Comparison of ENCODE assay signal across 8 cellular contexts in the genomic region with DNA sequence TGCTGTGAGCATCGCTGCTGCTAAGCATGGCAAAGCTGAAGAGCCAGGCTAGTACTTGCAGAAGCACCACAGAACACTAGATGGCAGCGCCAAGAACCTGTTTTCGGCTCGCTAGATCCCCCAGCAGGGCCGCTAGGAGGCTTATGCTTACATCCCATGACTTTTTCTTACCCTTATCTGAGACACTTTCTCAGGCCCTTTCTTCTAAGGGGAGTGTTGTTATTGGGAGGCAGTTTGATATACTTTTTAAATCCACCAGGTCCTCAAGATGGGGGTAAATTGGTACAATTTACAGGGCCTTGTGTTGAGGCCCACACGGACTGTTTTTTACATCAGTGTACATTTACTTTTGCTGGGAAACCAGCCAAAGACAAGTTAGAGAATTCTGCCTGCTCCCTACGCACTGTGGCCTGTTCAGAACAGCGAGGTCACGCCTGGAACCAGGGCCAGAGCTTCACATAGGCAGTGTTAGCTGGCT. TPM values are rescaled to one million over a fixed set of nuclear protein-coding genes. Genes with fewer than 3 reads are reported as not detected.
A peak's percentile ranks its signal among the peaks of the same experiment; 100 is the strongest.
DNase-seq lines count a peak whose midpoint lies in the region; ATAC-seq, FAIRE-seq and TF ChIP-seq lines count a peak whose summit lies in the region.

No MANE protein-coding gene starts in this region.

- peak overlapping the region; percentile 37 for H3K9ac ChIP-seq in mesenchymal stem cell (ENCODE audit: low read length)

- no peak overlapping the region for H3K4me2 ChIP-seq in mesenchymal stem cell (ENCODE audit: low read length, poor library complexity, severe bottlenecking)

- H3K4me1 ChIP-seq in mesenchymal stem cell (ENCODE audit: control insufficient read depth, insufficient read depth, low read depth, low read length), result peaks cover 11% of the 10 kb centered on the region

- no peak overlapping the region for H4K91ac ChIP-seq in mesenchymal stem cell (ENCODE audit: low read length)

- DNase-seq in A172 (ENCODE audit: low spot score) (peak; percentile 77), GM12891 (ENCODE audit: insufficient read length, low spot score) (peak; percentile 43), NCI-H146 (lab: John Stamatoyannopoulos, UW) (peak; percentile 46), mesenchymal stem cell (peak; percentile 91)
- DNase-seq in activated CD4-positive, alpha-beta T cell treated with anti-CD3 and anti-CD28 coated beads for 48 hours, result peak; percentile 73
- peak; percentile 35 for DNase-seq in effector CD4-positive, alpha-beta T cell
- peak; percentile 17 for DNase-seq in stimulated activated CD8-positive, alpha-beta memory T cell treated with anti-CD3 and anti-CD28 coated beads, Interleukin-4, amount 100 ng/mL, for 24 hours (ENCODE audit: low read depth)

- H3K27ac ChIP-seq in mesenchymal stem cell (ENCODE audit: low read length, poor library complexity, severe bottlenecking), result peak overlapping the region; percentile 2

- peak; percentile 64 for FAIRE-seq in GM12891 (lab: Jason Lieb, UNC)

- H2BK15ac ChIP-seq in mesenchymal stem cell (ENCODE audit: low read depth, poor library complexity, severe bottlenecking), result peak overlapping the region; percentile 92

- H3K18ac ChIP-seq in mesenchymal stem cell (ENCODE audit: low read depth in 1 of 2, low read length in 2 of 2), result peak overlapping the region in 1 of 2 experiments; percentile 80

- peak overlapping the region; percentile 76 for H4K8ac ChIP-seq in mesenchymal stem cell (ENCODE audit: low read length)

- no peak for TF ChIP-seq POLR2A in GM12891 (IDR thresholded peaks at IDR 0.05; ENCODE audit: low read depth, low read length)

- no peak overlapping the region for H2BK5ac ChIP-seq in mesenchymal stem cell (ENCODE audit: low read depth, low read length, poor library complexity, severe bottlenecking)

- H2AK5ac ChIP-seq in mesenchymal stem cell (ENCODE audit: low read length, severe bottlenecking), result no peak overlapping the region

- WGBS in mesenchymal stem cell, result 44% methylated on average over 9 of the region's 9 CpGs

- H3K79me1 ChIP-seq in mesenchymal stem cell (replicated peaks; ENCODE audit: low read length, poor library complexity, severe bottlenecking), result peaks cover 8% of the 10 kb centered on the region

- H3K27me3 ChIP-seq in mesenchymal stem cell (ENCODE audit: control insufficient read depth in 1 of 2, insufficient read depth in 1 of 2, low read length in 2 of 2), result no peaks in the 10 kb centered on the region

- H2BK12ac ChIP-seq in mesenchymal stem cell (ENCODE audit: low read length in 2 of 2), result no peak overlapping the region

- no peaks in the 10 kb centered on the region for H3K9me3 ChIP-seq in mesenchymal stem cell (ENCODE audit: control insufficient read depth, low read length)

- H3K14ac ChIP-seq in mesenchymal stem cell (ENCODE audit: low read length in 2 of 2), result no peak overlapping the region

- no peak overlapping the region for H2BK120ac ChIP-seq in mesenchymal stem cell (ENCODE audit: low read depth, low read length)

- ATAC-seq in HG02759 (IDR thresholded peaks at IDR 0.05; ENCODE audit: unreplicated experiment), result peak; percentile 86

- H3K4me3 ChIP-seq in mesenchymal stem cell (ENCODE audit: insufficient read depth in 1 of 2, low read depth in 1 of 2, low read length in 2 of 2), result no peak overlapping the region

- H3K36me3 ChIP-seq in mesenchymal stem cell (ENCODE audit: control insufficient read depth in 1 of 2, insufficient read depth in 2 of 2, low read depth in 1 of 2, low read length in 2 of 2), result peaks cover 3% of the 10 kb centered on the region in 2 experiments

- no peak overlapping the region for H3K4ac ChIP-seq in mesenchymal stem cell (ENCODE audit: low read depth in 1 of 2, low read length in 2 of 2)

- H2AFZ ChIP-seq in mesenchymal stem cell (ENCODE audit: low read depth, low read length), result no peak overlapping the region

- no peak overlapping the region for H3K23ac ChIP-seq in mesenchymal stem cell (ENCODE audit: low read length in 2 of 2)

TF ChIP-seq in GM12891, 5 proteins besides CTCF, POLR2A, EP300 and RAD21:
- TF ChIP-seq SPI1 (IDR thresholded peaks at IDR 0.05; ENCODE audit: low read depth, low read length), result no peak
- no peak for TF ChIP-seq PAX5 (IDR thresholded peaks at IDR 0.05; ENCODE audit: insufficient read depth, low read length, severe bottlenecking)
- TF ChIP-seq TAF1 (IDR thresholded peaks at IDR 0.05; ENCODE audit: low read depth, low read length), result no peak
- no peak for TF ChIP-seq POU2F2 (IDR thresholded peaks at IDR 0.05; ENCODE audit: low read depth, low read length)
- no peak for TF ChIP-seq POLR2AphosphoS5 (IDR thresholded peaks at IDR 0.05; ENCODE audit: low read depth, low read length)

RNA-seq across cellular contexts. Expression of gene TRIM6, which starts 4.0 kb away (rescaled TPM):
- 5.0 and 6.7 TPM in 2 replicates for total RNA-seq in A172 (2014; rRNA removed; shearing (Covaris generic))
- 3.6 TPM for polyA plus RNA-seq in GM12891 (2012; ENCODE audit: low read depth, missing spikeins)
- 8.5 TPM for polyA plus RNA-seq in mesenchymal stem cell (2013, experiment 1 of 2)
- 8.8 TPM for polyA plus RNA-seq in mesenchymal stem cell (2013, experiment 2 of 2)

RNA-seq across cellular contexts. Expression of gene OR52B6, which starts 19.7 kb away (rescaled TPM):
- not detected in 2 replicates for total RNA-seq in A172 (2014; rRNA removed; shearing (Covaris generic))
- polyA plus RNA-seq in GM12891 (2012; ENCODE audit: low read depth, missing spikeins), result not detected
- polyA plus RNA-seq in mesenchymal stem cell (2013, experiment 1 of 2), result not detected
- not detected for polyA plus RNA-seq in mesenchymal stem cell (2013, experiment 2 of 2)

RNA-seq across cellular contexts. Expression of gene TRIM34, which starts 24.4 kb away (rescaled TPM):
- 13.8 and 18.4 TPM in 2 replicates for total RNA-seq in A172 (2014; rRNA removed; shearing (Covaris generic))
- 24.2 TPM for polyA plus RNA-seq in GM12891 (2012; ENCODE audit: low read depth, missing spikeins)
- 7.6 TPM for polyA plus RNA-seq in mesenchymal stem cell (2013, experiment 1 of 2)
- polyA plus RNA-seq in mesenchymal stem cell (2013, experiment 2 of 2), result 6.9 TPM

RNA-seq across cellular contexts. Expression of gene OR52H1, which starts 52.1 kb away (rescaled TPM):
- not detected in 2 replicates for total RNA-seq in A172 (2014; rRNA removed; shearing (Covaris generic))
- polyA plus RNA-seq in GM12891 (2012; ENCODE audit: low read depth, missing spikeins), result not detected
- not detected for polyA plus RNA-seq in mesenchymal stem cell (2013, experiment 1 of 2)
- polyA plus RNA-seq in mesenchymal stem cell (2013, experiment 2 of 2), result not detected

Comparison
In these comparisons a context has a peak if more than half of its experiments do, and no peak if none do; other contexts are left out.
1. DNase-seq: peak in every context shown above with its lines; median percentile 91 in mesenchymal stem cell; 77 in A172; 73 in activated CD4-positive, alpha-beta T cell treated with anti-CD3 and anti-CD28 coated beads for 48 hours; 46 in NCI-H146; 43 in GM12891; 35 in effector CD4-positive, alpha-beta T cell; 17 in stimulated activated CD8-positive, alpha-beta memory T cell treated with anti-CD3 and anti-CD28 coated beads, Interleukin-4, amount 100 ng/mL, for 24 hours.